8 cellular contexts compared by ENCODE assay signal in the genomic region with DNA sequence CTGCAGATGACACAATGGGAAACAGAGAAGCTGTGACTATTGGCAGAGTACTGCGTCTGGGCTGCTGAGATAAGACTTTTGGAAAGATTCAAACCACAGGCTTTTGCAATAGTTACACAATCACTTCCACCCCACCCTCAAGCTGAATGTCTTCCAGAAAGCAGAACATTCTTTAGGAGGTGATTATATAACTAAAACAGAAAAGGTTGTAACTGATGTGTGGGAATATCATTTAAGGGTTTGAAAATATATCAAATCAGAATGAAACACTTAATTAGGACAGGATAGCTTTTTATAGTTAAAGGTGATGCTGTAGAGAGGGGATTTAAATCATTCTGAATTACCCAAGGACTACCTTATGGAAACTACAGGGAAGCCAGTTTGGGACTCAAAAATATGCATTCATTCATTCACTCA.
DNase-seq lines count a peak whose midpoint lies in the region; ATAC-seq and TF ChIP-seq lines count a peak whose summit lies in the region.

No MANE protein-coding gene starts in this region.

- TF ChIP-seq CTCF in RWPE2 (IDR thresholded peaks at IDR 0.05; ENCODE audit: poor library complexity, severe bottlenecking) (no peak), fibroblast of mammary gland (conservative IDR thresholded peaks at IDR 0.05; ENCODE audit: control insufficient read depth, insufficient read depth, low read depth, low read length) (no peak), ovary (IDR thresholded peaks at IDR 0.05) (no peak)

- DNase-seq in EH (ENCODE audit: low read depth), result peak; percentile 94
- peak; percentile 78 for DNase-seq in RWPE2 (ENCODE audit: low spot score)
- DNase-seq in fibroblast of mammary gland (ENCODE audit: low read depth), result peak; percentile 95
- DNase-seq in ovary, result peak; percentile 60 to 87 (median 69)
- no peak for DNase-seq in DMS 273 treated with DMSO at 0.1 percent for 48 hours (lab: John Stamatoyannopoulos, UW)
- DNase-seq in NCI-H2196 (lab: John Stamatoyannopoulos, UW; ENCODE audit: unreplicated experiment), result no peak
- no peak for DNase-seq in NCI-H146 treated with DMSO at 0.1 percent for 48 hours (lab: John Stamatoyannopoulos, UW; ENCODE audit: unreplicated experiment)

- intact Hi-C loops in ovary (cut with DNase I), result no loop called here

- H3K27ac ChIP-seq in RWPE2 (ENCODE audit: poor library complexity, severe bottlenecking), result peak overlapping the region; percentile 35
- no peak overlapping the region for H3K27ac ChIP-seq in ovary

- ATAC-seq in RWPE2 (ENCODE audit: low read depth) (peak; percentile 97), GM18867 (IDR thresholded peaks at IDR 0.05; ENCODE audit: unreplicated experiment) (no peak)

- H3K27me3 ChIP-seq in RWPE2 (ENCODE audit: insufficient read depth, poor library complexity, severe bottlenecking), result no peaks in the 10 kb centered on the region
- no peaks in the 10 kb centered on the region for H3K27me3 ChIP-seq in ovary

- peak; percentile 47 for TF ChIP-seq EP300 in ovary (IDR thresholded peaks at IDR 0.05)

- TF ChIP-seq POLR2A in ovary (IDR thresholded peaks at IDR 0.05), result no peak

- 0 to 5% (median 0%) methylated on average over 1 of the region's 1 CpG for whole genome bisulfite sequencing in ovary, 3 donors

- H3K36me3 ChIP-seq in RWPE2 (ENCODE audit: low read depth) (no peaks in the 10 kb centered on the region), ovary (no peaks in the 10 kb centered on the region)

- H3K4me1 ChIP-seq in RWPE2 (ENCODE audit: insufficient read depth, poor library complexity, severe bottlenecking), result peaks cover 9% of the 10 kb centered on the region
- H3K4me1 ChIP-seq in ovary (ENCODE audit: insufficient read depth), result peaks cover 6% of the 10 kb centered on the region

- H3K4me3 ChIP-seq in RWPE2 (ENCODE audit: severe bottlenecking) (no peak overlapping the region), fibroblast of mammary gland (ENCODE audit: control insufficient read depth, low read depth, low read length) (no peak overlapping the region), ovary (no peak overlapping the region)

- H3K9me3 ChIP-seq in RWPE2 (ENCODE audit: severe bottlenecking) (no peaks in the 10 kb centered on the region), ovary (no peaks in the 10 kb centered on the region)

Comparison
In these comparisons a context has a peak if more than half of its experiments do, and no peak if none do; other contexts are left out.
1. DNase-seq: peak in EH (single experiment), RWPE2 (single experiment), fibroblast of mammary gland (single experiment) and ovary (5 of 5); none in DMS 273 treated with DMSO at 0.1 percent for 48 hours (single experiment), NCI-H2196 (single experiment) and NCI-H146 treated with DMSO at 0.1 percent for 48 hours (single experiment).